ENCODE assay signal across 26 cellular contexts in the genomic region with DNA sequence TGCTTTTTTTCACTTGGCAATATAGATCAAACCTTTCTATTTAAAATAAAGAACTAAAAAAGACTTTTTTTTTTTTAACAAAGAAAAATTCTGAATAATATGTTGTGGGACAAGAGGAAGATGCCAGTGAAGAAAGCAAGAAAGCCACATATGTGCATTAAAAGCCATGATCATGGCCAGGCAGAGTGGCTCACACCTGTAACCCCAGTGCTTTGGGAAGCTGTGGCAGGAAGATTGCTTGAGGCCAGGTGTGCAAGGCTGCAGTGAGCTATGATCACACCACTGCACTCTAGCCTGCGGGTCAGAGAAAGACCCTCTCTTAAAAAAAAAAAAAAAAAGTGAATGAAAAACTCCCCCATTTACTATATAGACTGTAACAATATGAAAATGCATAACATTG. TPM values are rescaled to one million over a fixed set of nuclear protein-coding genes. Genes with fewer than 3 reads are reported as not detected.
DNase-seq lines count a peak whose midpoint lies in the region; ATAC-seq, FAIRE-seq and TF ChIP-seq lines count a peak whose summit lies in the region.
"Had no signal": no experiment of that assay in that cellular context is flagged by ENCODE, and none has a peak within 500 bp of the region (broad histone marks: within the 10 kb centered on the region; RNA-seq: fewer than 3 reads in every experiment).

No MANE protein-coding gene starts in this region.

- POLR2A ChIA-PET in naive thymus-derived CD8-positive, alpha-beta T cell (lab: Charles Lee): no interaction called here
- POLR2A ChIA-PET in CD8-positive, alpha-beta T cell (lab: Charles Lee): no interaction called here

- H3K27me3 ChIP-seq in RWPE2 (ENCODE audit: insufficient read depth, poor library complexity, severe bottlenecking): no peaks in the 10 kb centered on the region
- no peaks in the 10 kb centered on the region for H3K27me3 ChIP-seq in colonic mucosa
- H3K27me3 ChIP-seq in pancreas: no peaks in the 10 kb centered on the region
- H3K27me3 ChIP-seq in CD8-positive, alpha-beta T cell (ENCODE audit: insufficient read depth, low read length): no peaks in the 10 kb centered on the region
- H3K27me3 ChIP-seq: BLaER1 treated with 17β-estradiol and CSF1 and Interleukin-3, amounts not matched to agents 10 nM and 100 nM; MG63 had no signal

- DNase-seq in Jurkat, Clone E6-1 (ENCODE audit: low read depth, low spot score): peak; percentile 58
- DNase-seq in RWPE2 (ENCODE audit: low spot score): no peak
- no peak for DNase-seq in colonic mucosa
- DNase-seq in pancreas: no peak
- DNase-seq in naive thymus-derived CD8-positive, alpha-beta T cell: no peak
- no peak for DNase-seq in CD8-positive, alpha-beta T cell
- DNase-seq: AML-193, Calu3, GM23248, H7, MG63, NCI-H2029, NCI-H524 treated with DMSO at 0.1 percent for 48 hours, NCI-H82, SIG-M5, SK-N-SH, SW 1271 had no signal

- no peak overlapping the region for H3K9ac ChIP-seq in colonic mucosa (ENCODE audit: low read depth in 2 of 2, low read length in 2 of 2)
- H3K9ac ChIP-seq: GM23248, SK-N-SH had no signal

- WGBS in pancreas, 2 donors: 45 to 50% methylated on average over 1 of the region's 1 CpG

- ATAC-seq in RWPE2 (ENCODE audit: low read depth): no peak
- peak in 1 of 4 donors; percentile 14 for ATAC-seq in pancreas
- ATAC-seq in GM19351 (IDR thresholded peaks at IDR 0.05; ENCODE audit: unreplicated experiment): no peak
- ATAC-seq in naive thymus-derived CD8-positive, alpha-beta T cell: no peak
- ATAC-seq in CD8-positive, alpha-beta T cell: no peak
- ATAC-seq: A549, HepG2, K562 had no signal

- no peak overlapping the region for H3K27ac Mint-ChIP-seq in naive thymus-derived CD8-positive, alpha-beta T cell
- no peak overlapping the region for H3K27ac Mint-ChIP-seq in CD8-positive, alpha-beta T cell

- TF ChIP-seq CTCF in RWPE2 (IDR thresholded peaks at IDR 0.05; ENCODE audit: poor library complexity, severe bottlenecking) (no peak), colonic mucosa (IDR thresholded peaks at IDR 0.05) (no peak), pancreas (IDR thresholded peaks at IDR 0.05) (no peak)
- TF ChIP-seq CTCF in CD8-positive, alpha-beta T cell (IDR thresholded peaks at IDR 0.05): no peak

- H3K36me3 ChIP-seq in RWPE2 (ENCODE audit: low read depth) (no peaks in the 10 kb centered on the region), colonic mucosa (no peaks in the 10 kb centered on the region), pancreas (no peaks in the 10 kb centered on the region)
- no peaks in the 10 kb centered on the region for H3K36me3 ChIP-seq in CD8-positive, alpha-beta T cell (ENCODE audit: insufficient read depth, low read length)
- H3K36me3 ChIP-seq: BLaER1 treated with 17β-estradiol and CSF1 and Interleukin-3, amounts not matched to agents 10 nM and 100 nM; MG63 had no signal

- no peak for FAIRE-seq in pancreas (lab: Jason Lieb, UNC)
- FAIRE-seq: A549, GM18507, HepG2, K562 had no signal

- H3K4me1 ChIP-seq in RWPE2 (ENCODE audit: insufficient read depth, poor library complexity, severe bottlenecking): peaks cover 16% of the 10 kb centered on the region
- no peaks in the 10 kb centered on the region for H3K4me1 ChIP-seq in colonic mucosa
- H3K4me1 ChIP-seq in pancreas: peaks cover 13 to 40% (median 17%) of the 10 kb centered on the region in 3 donors
- H3K4me1 ChIP-seq in CD8-positive, alpha-beta T cell (ENCODE audit: insufficient read depth, low read length): no peaks in the 10 kb centered on the region

- no peak overlapping the region for H3K4me3 Mint-ChIP-seq in naive thymus-derived CD8-positive, alpha-beta T cell
- H3K4me3 Mint-ChIP-seq in CD8-positive, alpha-beta T cell: no peak overlapping the region

- H3K27ac ChIP-seq in RWPE2 (ENCODE audit: poor library complexity, severe bottlenecking) (peak overlapping the region; percentile 8), colonic mucosa (peak overlapping the region; percentile 84), pancreas (peak overlapping the region in 3 of 4 donors; percentile 14 to 67 (median 54))
- H3K27ac ChIP-seq in CD8-positive, alpha-beta T cell (ENCODE audit: low read depth, low read length): no peak overlapping the region
- H3K27ac ChIP-seq: A549, GM23248, RWPE1 had no signal

- H3K9me3 ChIP-seq in RWPE2 (ENCODE audit: severe bottlenecking) (no peaks in the 10 kb centered on the region), colonic mucosa (no peaks in the 10 kb centered on the region), pancreas (no peaks in the 10 kb centered on the region)
- no peaks in the 10 kb centered on the region for H3K9me3 ChIP-seq in CD8-positive, alpha-beta T cell (ENCODE audit: low read length)
- H3K9me3 ChIP-seq: A549, MG63, SK-N-SH had no signal

- intact Hi-C loops in colonic mucosa (cut with DNase I) (no loop called here), pancreas (cut with DNase I) (no loop called here)
- intact Hi-C loops in CD8-positive, alpha-beta T cell (cut with DNase I, micrococcal nuclease): no loop called here

- no peaks in the 10 kb centered on the region for H3K9me3 Mint-ChIP-seq in naive thymus-derived CD8-positive, alpha-beta T cell
- H3K9me3 Mint-ChIP-seq in CD8-positive, alpha-beta T cell: no peaks in the 10 kb centered on the region

- peaks cover 2 to 13% (median 4%) of the 10 kb centered on the region in 5 donors for H3K27me3 Mint-ChIP-seq in naive thymus-derived CD8-positive, alpha-beta T cell
- H3K27me3 Mint-ChIP-seq in CD8-positive, alpha-beta T cell (ENCODE audit: low read depth): peaks cover 2% of the 10 kb centered on the region

- H3K4me1 Mint-ChIP-seq in naive thymus-derived CD8-positive, alpha-beta T cell: no peaks in the 10 kb centered on the region
- no peaks in the 10 kb centered on the region for H3K4me1 Mint-ChIP-seq in CD8-positive, alpha-beta T cell (ENCODE audit: low read depth)

- CTCF ChIA-PET in CD8-positive, alpha-beta T cell (lab: Charles Lee): no interaction called here

- H3K36me3 Mint-ChIP-seq in naive thymus-derived CD8-positive, alpha-beta T cell: no peaks in the 10 kb centered on the region
- H3K36me3 Mint-ChIP-seq in CD8-positive, alpha-beta T cell: no peaks in the 10 kb centered on the region

- H3K4me3 ChIP-seq in Jurkat, Clone E6-1 (ENCODE audit: low read length): no peak overlapping the region
- H3K4me3 ChIP-seq in RWPE2 (ENCODE audit: severe bottlenecking): no peak overlapping the region
- no peak overlapping the region for H3K4me3 ChIP-seq in colonic mucosa
- no peak overlapping the region for H3K4me3 ChIP-seq in pancreas
- H3K4me3 ChIP-seq in CD8-positive, alpha-beta T cell (ENCODE audit: low read depth, low read length): no peak overlapping the region
- H3K4me3 ChIP-seq: A549; BLaER1 treated with 17β-estradiol and CSF1 and Interleukin-3, amounts not matched to agents 10 nM and 100 nM; GM23248; K562; MG63 had no signal

RNA-seq across cellular contexts. Expression of a gene that starts 23.9 kb away (rescaled TPM):
- not detected for polyA plus RNA-seq in Jurkat, Clone E6-1 (2012; ENCODE audit: insufficient read depth, insufficient read length)
- total RNA-seq in colonic mucosa (1 to 10 TPM; 2.6 to 5.4 TPM), pancreas (100 to 1,000 TPM in 1 of 6 donors, 10 to 100 TPM in 5; 26.4 to 167 (median 44.8) TPM)
- polyA plus RNA-seq in pancreas: 10 to 100 TPM; 25.1 to 36.2 TPM
- total RNA-seq in naive thymus-derived CD8-positive, alpha-beta T cell: not detected
- polyA plus RNA-seq in naive thymus-derived CD8-positive, alpha-beta T cell: not detected
- not detected for total RNA-seq in CD8-positive, alpha-beta T cell
- total RNA-seq: GM23248, HepG2, HT1080, K562, LHCN-M2 had no signal
- polyA plus RNA-seq: GM23248, HepG2, SK-N-SH had no signal

Comparison
In these comparisons a context has a peak if more than half of its experiments do, and no peak if none do; other contexts are left out.
1. RNA of a gene that starts 23.9 kb away (total RNA-seq): 26.4 to 167 TPM in pancreas; 2.6 to 5.4 TPM in colonic mucosa, not detected in naive thymus-derived CD8-positive, alpha-beta T cell and not detected in CD8-positive, alpha-beta T cell; every median in the first group is over 4 times any median in the second.